Comparison of ENCODE assay signal across 8 cellular contexts in genomic region chr5:151080620-151081425, GRCh38. TPM values are rescaled to one million over a fixed set of nuclear protein-coding genes. Genes with fewer than 3 reads are reported as not detected.
DNase-seq lines count a peak whose midpoint lies in the region; ATAC-seq and TF ChIP-seq lines count a peak whose summit lies in the region.

Gene TNIP1, minus strand, starts transcription at chr5:151081034. Its CDS starts 15,939 bp downstream, at chr5:151065095.

- H3K4me1 ChIP-seq in right lobe of liver: peaks cover 0 to 63% (median 31%) of the 10 kb centered on the region in 4 donors

- TF ChIP-seq CTCF in C4-2B (conservative IDR thresholded peaks at IDR 0.05): no peak
- peak in 2 of 4 donors; percentile 5 to 6 for TF ChIP-seq CTCF in right lobe of liver (IDR thresholded peaks at IDR 0.05)

- H3K36me3 ChIP-seq in right lobe of liver: no peaks in the 10 kb centered on the region

- peak; percentile 85 for DNase-seq in GM19240 (ENCODE audit: insufficient read length, low spot score)
- DNase-seq in NCI-H748 (lab: John Stamatoyannopoulos, UW; ENCODE audit: unreplicated experiment): peak; percentile 87
- DNase-seq in activated CD4-positive, alpha-beta T cell treated with anti-CD3 and anti-CD28 coated beads, Interleukin-2, amount 50 U/mL, for 48 hours: peak; percentile 93 to 95
- DNase-seq in dermis microvascular lymphatic vessel endothelial cell (ENCODE audit: low read depth in 2 of 2): peak; percentile 82 to 96
- peak; percentile 98 for DNase-seq in right lobe of liver
- peak; percentile 89 to 96 for DNase-seq in stimulated activated CD4-positive, alpha-beta T cell treated with anti-CD3 and anti-CD28 coated beads, Interleukin-4, amount 100 ng/mL, for 4 hours

- no peaks in the 10 kb centered on the region for H3K9me3 ChIP-seq in right lobe of liver

- H3K27ac ChIP-seq in C4-2B (peak within 1 kb of the TSS; percentile 92), right lobe of liver (peak within 1 kb of the TSS; percentile 96 to 99 (median 99))

- intact Hi-C loops in right lobe of liver (cut with DNase I): no loop called here

- peak; percentile 87 for TF ChIP-seq POLR2A in right lobe of liver (IDR thresholded peaks at IDR 0.05)

- peak; percentile 72 for ATAC-seq in HG03442 (IDR thresholded peaks at IDR 0.05; ENCODE audit: unreplicated experiment)
- peak; percentile 76 to 93 (median 88) for ATAC-seq in right lobe of liver

- no peaks in the 10 kb centered on the region for H3K27me3 ChIP-seq in right lobe of liver

- 0% methylated on average over 3 of the region's 84 CpGs for WGBS in right lobe of liver (ENCODE audit: insufficient coverage, low coverage, low lambda C conversion rate, missing lambda C conversion rate)

- H3K4me3 ChIP-seq in right lobe of liver: peak within 1 kb of the TSS; percentile 65 to 96 (median 92)

RNA-seq across cellular contexts. Expression of gene TNIP1, which starts in this region (rescaled TPM):
- total RNA-seq in dermis microvascular lymphatic vessel endothelial cell: 69.1 and 93.1 TPM in 2 replicates
- 100 to 1,000 TPM in 1 of 6 experiments, 10 to 100 TPM in 5; 70.1 to 155 (median 79.1) TPM for total RNA-seq in right lobe of liver

Comparison
In these comparisons a context has a peak if more than half of its experiments do, and no peak if none do; other contexts are left out.
1. Peak in every context shown above with its lines: DNase-seq, ATAC-seq, H3K4me3 ChIP-seq and H3K27ac ChIP-seq.